In genomic region chr11:110069158-110069737, GRCh38 we compare ENCODE assay signal across 8 cellular contexts. TPM values are rescaled to one million over a fixed set of nuclear protein-coding genes. Genes with fewer than 3 reads are reported as not detected.
A peak's percentile ranks its signal among the peaks of the same experiment; 100 is the strongest.
DNase-seq lines count a peak whose midpoint lies in the region; ATAC-seq and TF ChIP-seq lines count a peak whose summit lies in the region.

No MANE protein-coding gene starts in this region.

- no peak overlapping the region for H3K9ac ChIP-seq in BLaER1
- no peak overlapping the region for H3K9ac ChIP-seq in SK-N-SH

- H3K27ac Mint-ChIP-seq in WTC11 = no peak overlapping the region
- H3K27ac Mint-ChIP-seq in activated naive CD4-positive, alpha-beta T cell treated with anti-CD3 and anti-CD28 coated beads for 36 hours = no peak overlapping the region

- no peaks in the 10 kb centered on the region for H3K9me3 Mint-ChIP-seq in WTC11
- no peaks in the 10 kb centered on the region for H3K9me3 Mint-ChIP-seq in activated naive CD4-positive, alpha-beta T cell treated with anti-CD3 and anti-CD28 coated beads for 36 hours

- no peaks in the 10 kb centered on the region for H3K4me1 Mint-ChIP-seq in WTC11
- no peaks in the 10 kb centered on the region for H3K4me1 Mint-ChIP-seq in activated naive CD4-positive, alpha-beta T cell treated with anti-CD3 and anti-CD28 coated beads for 36 hours (ENCODE audit: low read depth)

- H3K4me3 ChIP-seq in BLaER1 (peak overlapping the region; percentile 15; the same call in 1 of the 2 replicates), SK-N-SH (ENCODE audit: low read depth in 2 of 2, low read length in 1 of 2) (no peak overlapping the region), heart left ventricle (peak overlapping the region in 3 of 12 donors; percentile 12 to 15 (median 13))

- H4K20me1 ChIP-seq in BLaER1 = no peaks in the 10 kb centered on the region
- H4K20me1 ChIP-seq in SK-N-SH (ENCODE audit: insufficient read depth) = no peaks in the 10 kb centered on the region

- no peaks in the 10 kb centered on the region; the same call in 1 of the 2 replicates for H3K27me3 Mint-ChIP-seq in WTC11 (ENCODE audit: low read depth)
- H3K27me3 Mint-ChIP-seq in activated naive CD4-positive, alpha-beta T cell treated with anti-CD3 and anti-CD28 coated beads for 36 hours (ENCODE audit: low read depth) = peaks cover 7% of the 10 kb centered on the region

- no peaks in the 10 kb centered on the region for H3K79me2 ChIP-seq in SK-N-SH (ENCODE audit: insufficient read depth)

- H3K27me3 ChIP-seq in BLaER1 (no peaks in the 10 kb centered on the region), SK-N-SH (ENCODE audit: insufficient read depth) (no peaks in the 10 kb centered on the region), heart left ventricle (no peaks in the 10 kb centered on the region)

- H3K27ac ChIP-seq in BLaER1 (peak overlapping the region; percentile 69), SK-N-SH (ENCODE audit: low read depth in 2 of 2, low read length in 1 of 2) (no peak overlapping the region), heart left ventricle (peak overlapping the region in 9 of 12 donors; percentile 9 to 71 (median 49))

- POLR2A ChIA-PET in SK-N-SH (lab: Yijun Ruan, JAX) (no interaction called here), WTC11 (lab: Charles Lee) (no interaction called here)

- peak overlapping the region; percentile 55; the same call in 1 of the 2 replicates for H2AFZ ChIP-seq in SK-N-SH (ENCODE audit: low read depth)

- CTCF ChIA-PET in SK-N-SH (lab: Yijun Ruan, JAX) = interaction anchor here (1.3 kb wide), 1 partner anchor 9 kb away, joined by 3 read pairs; no protein-coding TSS in a partner anchor
- CTCF ChIA-PET in WTC11 (lab: Charles Lee) = no interaction called here
- CTCF ChIA-PET in activated naive CD4-positive, alpha-beta T cell treated with anti-CD3 and anti-CD28 coated beads for 36 hours (lab: Charles Lee) = no interaction called here

- H3K9me3 ChIP-seq in BLaER1 (no peaks in the 10 kb centered on the region), SK-N-SH (no peaks in the 10 kb centered on the region), heart left ventricle (no peaks in the 10 kb centered on the region)

- ATAC-seq in HG03108 (IDR thresholded peaks at IDR 0.05; ENCODE audit: unreplicated experiment) (peak; percentile 39), heart left ventricle (peak; percentile 78 to 92 (median 88)), HG02588 (IDR thresholded peaks at IDR 0.05; ENCODE audit: unreplicated experiment) (no peak), WTC11 (no peak)

- H3K9me2 ChIP-seq in SK-N-SH = no peaks in the 10 kb centered on the region

- no peak for DNase-seq in SK-N-SH
- peak; percentile 65 to 81 (median 77) for DNase-seq in heart left ventricle
- no peak for DNase-seq in activated gamma-delta T cell (lab: John Stamatoyannopoulos, UW)
- no peak for DNase-seq in WTC11 (ENCODE audit: low spot score)
- DNase-seq in activated naive CD4-positive, alpha-beta T cell treated with anti-CD3 and anti-CD28 coated beads for 36 hours = no peak

- TF ChIP-seq RAD21 in SK-N-SH (IDR thresholded peaks at IDR 0.05; ENCODE audit: low read length) = no peak

- no peaks in the 10 kb centered on the region for H3K36me3 ChIP-seq in BLaER1
- H3K36me3 ChIP-seq in SK-N-SH (replicated peaks in 1 of 2; ENCODE audit: control insufficient read depth in 1 of 2, insufficient read depth in 2 of 2, low read length in 1 of 2) = no peaks in the 10 kb centered on the region
- H3K36me3 ChIP-seq in heart left ventricle = no peaks in the 10 kb centered on the region

- WGBS in SK-N-SH (ENCODE audit: low lambda C conversion rate) = 36% methylated on average over 6 of the region's 7 CpGs
- 3 to 6% (median 5%) methylated on average over 7 of the region's 7 CpGs for WGBS in heart left ventricle, 4 donors

- TF ChIP-seq POLR2A in heart left ventricle (IDR thresholded peaks at IDR 0.05) = no peak

- TF ChIP-seq CTCF in SK-N-SH (IDR thresholded peaks at IDR 0.05) (no peak), heart left ventricle (IDR thresholded peaks at IDR 0.05) (no peak), WTC11 (IDR thresholded peaks at IDR 0.05) (no peak)

- intact Hi-C loops in heart left ventricle (cut with DNase I) = loop anchor here in 1 of 10 donors (10.0 kb wide), 1 partner anchor 94 kb away; no protein-coding TSS in a partner anchor
- intact Hi-C loops in activated naive CD4-positive, alpha-beta T cell treated with anti-CD3 and anti-CD28 coated beads for 36 hours (cut with micrococcal nuclease) = no loop called here

- H3K4me2 ChIP-seq in BLaER1 = peak overlapping the region; percentile 78
- no peak overlapping the region for H3K4me2 ChIP-seq in SK-N-SH

- H3K36me3 Mint-ChIP-seq in WTC11 = no peaks in the 10 kb centered on the region
- H3K36me3 Mint-ChIP-seq in activated naive CD4-positive, alpha-beta T cell treated with anti-CD3 and anti-CD28 coated beads for 36 hours (ENCODE audit: low read depth) = no peaks in the 10 kb centered on the region

- TF ChIP-seq EP300 in SK-N-SH (IDR thresholded peaks at IDR 0.05; ENCODE audit: borderline replicate concordance in 1 of 2, low read depth in 1 of 2, low read length in 1 of 2) = no peak

- peaks cover 29% of the 10 kb centered on the region for H3K4me1 ChIP-seq in BLaER1
- peaks cover 6 to 8% of the 10 kb centered on the region in 2 experiments; a peak in 3 of 4 replicates for H3K4me1 ChIP-seq in SK-N-SH (ENCODE audit: control insufficient read depth in 1 of 2, insufficient read depth in 2 of 2, low read depth in 1 of 2, low read length in 1 of 2)
- peaks cover 0 to 26% (median 16%) of the 10 kb centered on the region in 12 donors for H3K4me1 ChIP-seq in heart left ventricle

- no peak overlapping the region for H3K4me3 Mint-ChIP-seq in WTC11
- no peak overlapping the region for H3K4me3 Mint-ChIP-seq in activated naive CD4-positive, alpha-beta T cell treated with anti-CD3 and anti-CD28 coated beads for 36 hours

- H3F3A ChIP-seq in SK-N-SH (replicated peaks; ENCODE audit: insufficient read depth) = no peaks in the 10 kb centered on the region

TF ChIP-seq in SK-N-SH, 30 proteins besides CTCF, POLR2A, EP300 and RAD21:
- TF ChIP-seq MEF2A (IDR thresholded peaks at IDR 0.05; ENCODE audit: borderline replicate concordance, low read depth) (0 out of 2 replicates have a peak, but pooled peaks have one; percentile 11), TCF12 (IDR thresholded peaks at IDR 0.05) (0 out of 2 replicates have a peak, but pooled peaks have one; percentile 9), NRF1 (IDR thresholded peaks at IDR 0.05; ENCODE audit: low read depth, low read length) (no peak), TAF1 (IDR thresholded peaks at IDR 0.05; ENCODE audit: borderline replicate concordance, low read depth, low read length) (no peak), NFIC (IDR thresholded peaks at IDR 0.05; ENCODE audit: borderline replicate concordance) (peak; percentile 43)

TF ChIP-seq in WTC11, 78 proteins besides CTCF, POLR2A, EP300 and RAD21 (continues in another document):
- TF ChIP-seq TEAD4 (CRISPR knock-in tag; IDR thresholded peaks at IDR 0.05) = no peak
- no peak for TF ChIP-seq PRDM15 (CRISPR knock-in tag; IDR thresholded peaks at IDR 0.05)
- TF ChIP-seq ELF4 (CRISPR knock-in tag; IDR thresholded peaks at IDR 0.05; ENCODE audit: low read depth) = no peak

RNA-seq across cellular contexts. Expression of gene ZC3H12C, which starts 23.9 kb away (rescaled TPM):
- polyA plus RNA-seq in SK-N-SH (2012; rRNA removed) (2.8 and 3.9 TPM in 2 replicates), heart left ventricle (1 to 10 TPM; 2.1 to 7.2 TPM)
- polyA plus RNA-seq in SK-N-SH (2012; cell fraction: cytosol; rRNA removed) = 2.6 and 3.0 TPM in 2 replicates
- polyA plus RNA-seq in SK-N-SH (2012; cell fraction: nucleus; rRNA removed) = 3.9 and 5.8 TPM in 2 replicates
- total RNA-seq in heart left ventricle (10 to 100 TPM; 13.8 to 24.3 (median 18.8) TPM), WTC11 (2021) (2.4 to 3.1 TPM (median 2.8 TPM) in 3 replicates)
- not detected for total RNA-seq in activated naive CD4-positive, alpha-beta T cell treated with anti-CD3 and anti-CD28 coated beads for 36 hours

Comparison
In these comparisons a context has a peak if more than half of its experiments do, and no peak if none do; other contexts are left out.
1. H3K27ac ChIP-seq: peak in BLaER1 (single experiment) and heart left ventricle (9 of 12); none in SK-N-SH (0 of 2).
2. ATAC-seq: peak in HG03108 (single experiment) and heart left ventricle (4 of 4); none in HG02588 (single experiment) and WTC11 (single experiment).
3. DNase-seq: peak in heart left ventricle (5 of 5); none in SK-N-SH (single experiment), activated gamma-delta T cell (single experiment), WTC11 (single experiment) and activated naive CD4-positive, alpha-beta T cell treated with anti-CD3 and anti-CD28 coated beads for 36 hours (single experiment).